ENCODE assay signal across 8 cellular contexts in the genomic region with DNA sequence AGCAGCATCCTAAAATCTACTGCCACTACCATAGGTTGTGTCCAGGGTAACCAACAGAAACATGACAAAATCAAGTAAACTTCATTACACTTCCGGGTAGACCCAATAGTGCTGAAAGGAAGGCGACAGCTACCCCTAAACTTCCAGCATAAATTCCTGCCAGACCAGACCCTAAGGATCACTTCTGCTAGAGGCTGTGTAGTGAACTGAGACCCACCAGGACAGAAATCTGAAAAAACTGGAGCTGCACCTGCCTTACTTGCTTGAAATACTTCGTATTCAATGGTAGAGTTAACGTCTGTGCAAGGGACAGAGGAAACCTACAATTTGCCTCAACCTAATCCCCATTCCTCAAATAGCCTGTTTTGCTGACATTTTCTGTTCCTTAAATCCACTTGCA. TPM values are rescaled to one million over a fixed set of nuclear protein-coding genes. Genes with fewer than 3 reads are reported as not detected.
DNase-seq lines count a peak whose midpoint lies in the region; ATAC-seq and TF ChIP-seq lines count a peak whose summit lies in the region.

No MANE protein-coding gene starts in this region.

- no peaks in the 10 kb centered on the region for H3K9me2 ChIP-seq in DOHH2 (replicated peaks; ENCODE audit: control insufficient read depth, low read length)

- peaks cover 67% of the 10 kb centered on the region for H3F3A ChIP-seq in DOHH2 (ENCODE audit: control insufficient read depth, insufficient read depth)

- peak overlapping the region; percentile 90 to 97 for H3K27ac Mint-ChIP-seq in natural killer cell treated with Interleukin-12 subunit alpha and Interleukin-12 subunit beta and Interleukin-15 and Interleukin-18, amount 100 ng/mL, for 72 hours

- TF ChIP-seq CTCF in DOHH2 (IDR thresholded peaks at IDR 0.05; ENCODE audit: low read depth, low read length, poor library complexity, severe bottlenecking) (no peak), adrenal gland (IDR thresholded peaks at IDR 0.05) (no peak)

- TF ChIP-seq POLR2A in adrenal gland (IDR thresholded peaks at IDR 0.05), result no peak

- H3K27me3 ChIP-seq in DOHH2 (ENCODE audit: control insufficient read depth, low read length) (no peaks in the 10 kb centered on the region), adrenal gland (no peaks in the 10 kb centered on the region)

- H3K36me3 ChIP-seq in DOHH2 (ENCODE audit: control insufficient read depth, low read length), result peaks cover 93% of the 10 kb centered on the region
- H3K36me3 ChIP-seq in adrenal gland (replicated peaks in 1 of 2), result peaks cover 0 to 5% of the 10 kb centered on the region in 2 donors

- H3K4me2 ChIP-seq in DOHH2 (ENCODE audit: low read length), result peak overlapping the region; percentile 89

- H3K4me3 ChIP-seq in DOHH2 (ENCODE audit: low read length) (peak overlapping the region; percentile 89), adrenal gland (no peak overlapping the region)
- peak overlapping the region; percentile 66 for H3K4me3 ChIP-seq in Jurkat, Clone E6-1 (ENCODE audit: low read length)

- ATAC-seq in natural killer cell treated with Interleukin-12 subunit alpha and Interleukin-12 subunit beta and Interleukin-15 and Interleukin-18, amount 100 ng/mL, for 72 hours, result no peak
- ATAC-seq in HG02884 (IDR thresholded peaks at IDR 0.05; ENCODE audit: unreplicated experiment), result no peak
- ATAC-seq in GM18517 (IDR thresholded peaks at IDR 0.05; ENCODE audit: unreplicated experiment), result no peak
- ATAC-seq in GM19328 (IDR thresholded peaks at IDR 0.05; ENCODE audit: unreplicated experiment), result no peak

- H3K36me3 Mint-ChIP-seq in natural killer cell treated with Interleukin-12 subunit alpha and Interleukin-12 subunit beta and Interleukin-15 and Interleukin-18, amount 100 ng/mL, for 72 hours, result peaks cover 22% of the 10 kb centered on the region

- no peaks in the 10 kb centered on the region for H3K27me3 Mint-ChIP-seq in natural killer cell treated with Interleukin-12 subunit alpha and Interleukin-12 subunit beta and Interleukin-15 and Interleukin-18, amount 100 ng/mL, for 72 hours

- peaks cover 28% of the 10 kb centered on the region for H4K20me1 ChIP-seq in DOHH2 (ENCODE audit: control insufficient read depth, insufficient read depth, low read depth, low read length)

- H3K4me1 ChIP-seq in DOHH2 (ENCODE audit: control insufficient read depth, low read length), result peaks cover 68% of the 10 kb centered on the region
- H3K4me1 ChIP-seq in adrenal gland (replicated peaks in 1 of 2), result peaks cover 26 to 42% of the 10 kb centered on the region in 2 donors

- H3K27ac ChIP-seq in DOHH2 (ENCODE audit: low read depth, low read length) (peak overlapping the region; percentile 89), adrenal gland (peak overlapping the region in 4 of 5 donors; percentile 3 to 100 (median 92))

- H3K4me1 Mint-ChIP-seq in natural killer cell treated with Interleukin-12 subunit alpha and Interleukin-12 subunit beta and Interleukin-15 and Interleukin-18, amount 100 ng/mL, for 72 hours (ENCODE audit: low read depth in 2 of 2), result peaks cover 26 to 62% of the 10 kb centered on the region in 2 donors

- DNase-seq in Jurkat, Clone E6-1 (ENCODE audit: low read depth, low spot score), result no peak
- peak in 1 of 7 donors; percentile 8 for DNase-seq in adrenal gland
- DNase-seq in natural killer cell treated with Interleukin-12 subunit alpha and Interleukin-12 subunit beta and Interleukin-15 and Interleukin-18, amount 100 ng/mL, for 72 hours (ENCODE audit: low spot score), result no peak
- DNase-seq in superior temporal gyrus (ENCODE audit: extremely low spot score), result no peak

- intact Hi-C loops in adrenal gland (cut with DNase I), result no loop called here

- peak overlapping the region; percentile 90 for H3K4me3 Mint-ChIP-seq in natural killer cell treated with Interleukin-12 subunit alpha and Interleukin-12 subunit beta and Interleukin-15 and Interleukin-18, amount 100 ng/mL, for 72 hours

- H3K9me3 ChIP-seq in DOHH2 (ENCODE audit: control insufficient read depth, insufficient read depth, low read length), result no peaks in the 10 kb centered on the region
- no peaks in the 10 kb centered on the region for H3K9me3 ChIP-seq in adrenal gland (replicated peaks in 1 of 3)

- 79 to 87% (median 82%) methylated on average over 4 of the region's 4 CpGs for WGBS in adrenal gland, 4 donors

- H3K9me3 Mint-ChIP-seq in natural killer cell treated with Interleukin-12 subunit alpha and Interleukin-12 subunit beta and Interleukin-15 and Interleukin-18, amount 100 ng/mL, for 72 hours, result no peaks in the 10 kb centered on the region

- peaks cover 84% of the 10 kb centered on the region for H3K79me2 ChIP-seq in DOHH2 (ENCODE audit: control insufficient read depth, low read length)

RNA-seq across cellular contexts. Expression of a gene that starts 1.0 kb away (rescaled TPM):
- 69.2 TPM for polyA plus RNA-seq in Jurkat, Clone E6-1 (2012; ENCODE audit: insufficient read depth, insufficient read length)
- 10 to 100 TPM; 37.3 to 66.2 (median 46.8) TPM for total RNA-seq in adrenal gland
- polyA plus RNA-seq in adrenal gland, result 10 to 100 TPM; 31.7 to 70.5 (median 32.5) TPM
- 10 to 100 TPM; 43.1 to 63.6 TPM for total RNA-seq in natural killer cell treated with Interleukin-12 subunit alpha and Interleukin-12 subunit beta and Interleukin-15 and Interleukin-18, amount 100 ng/mL, for 72 hours

RNA-seq across cellular contexts. Expression of a gene that starts 6.3 kb away (rescaled TPM):
- polyA plus RNA-seq in Jurkat, Clone E6-1 (2012; ENCODE audit: insufficient read depth, insufficient read length), result 517 TPM
- total RNA-seq in adrenal gland, result 100 to 1,000 TPM in 1 of 8 donors, 10 to 100 TPM in 7; 18.3 to 175 (median 40.6) TPM
- polyA plus RNA-seq in adrenal gland, result 10 to 100 TPM; 37.9 to 88.1 (median 78.5) TPM
- 100 to 1,000 TPM in 1 of 2 donors, 10 to 100 TPM in 1; 90.2 to 165 TPM for total RNA-seq in natural killer cell treated with Interleukin-12 subunit alpha and Interleukin-12 subunit beta and Interleukin-15 and Interleukin-18, amount 100 ng/mL, for 72 hours

Comparison
In these comparisons a context has a peak if more than half of its experiments do, and no peak if none do; other contexts are left out.
1. H3K4me3 ChIP-seq: peak in DOHH2 (single experiment) and Jurkat, Clone E6-1 (single experiment); none in adrenal gland (0 of 4).